ENCODE assay signal across 1 cellular context in genomic region chr11:63371396-63371795, GRCh38.
A peak's percentile ranks its signal among the peaks of the same experiment; 100 is the strongest.
TF ChIP-seq lines count a peak whose summit lies in the region.

No MANE protein-coding gene starts in this region.

TF ChIP-seq in liver, 16 proteins besides CTCF, POLR2A, EP300 and RAD21 (continued from another document):
- TF ChIP-seq ATF3 (IDR thresholded peaks at IDR 0.05) (peak; percentile 36), EGR1 (IDR thresholded peaks at IDR 0.05; ENCODE audit: low read depth in 2 of 2) (no peak)
